In genomic region chr2:85326406-85326945, GRCh38 we compare ENCODE assay signal across 1 cellular context.
TF ChIP-seq lines count a peak whose summit lies in the region.

No MANE protein-coding gene starts in this region.

TF ChIP-seq in HepG2, 621 proteins besides CTCF, POLR2A, EP300 and RAD21 (continued from another document):
- peak; percentile 58; the same call in 1 of the 2 replicates for TF ChIP-seq ZNF142 (CRISPR knock-in tag; IDR thresholded peaks at IDR 0.05)
- peak; percentile 18; the same call in 1 of the 2 replicates for TF ChIP-seq FOXJ3 (CRISPR knock-in tag; IDR thresholded peaks at IDR 0.05; ENCODE audit: borderline replicate concordance)
- no peak for TF ChIP-seq ZNF274 (CRISPR knock-in tag; IDR thresholded peaks at IDR 0.05)
- TF ChIP-seq TAF1 (CRISPR knock-in tag; IDR thresholded peaks at IDR 0.05) = peak; percentile 68
- peak; percentile 66; the same call in 1 of the 2 replicates for TF ChIP-seq KMT2A (CRISPR knock-in tag; IDR thresholded peaks at IDR 0.05)
- TF ChIP-seq ZNF691 (CRISPR knock-in tag; IDR thresholded peaks at IDR 0.05; ENCODE audit: borderline replicate concordance, low read depth) = peak; percentile 62; the same call in 1 of the 2 replicates
- TF ChIP-seq ATF7-NPFF (CRISPR knock-in tag; IDR thresholded peaks at IDR 0.05; ENCODE audit: low read depth) = 0 out of 2 replicates have a peak, but pooled peaks have one; percentile 63
- peak; percentile 65; the same call in 1 of the 2 replicates for TF ChIP-seq DNMT3B (CRISPR knock-in tag; conservative IDR thresholded peaks at IDR 0.05)
- 0 out of 2 replicates have a peak, but pooled peaks have one; percentile 7 for TF ChIP-seq SNAPC4 (CRISPR knock-in tag; IDR thresholded peaks at IDR 0.05)
- TF ChIP-seq RBFOX2 (IDR thresholded peaks at IDR 0.05; ENCODE audit: low read depth, low read length) = peak; percentile 41; the same call in 1 of the 2 replicates
- peak; percentile 60; the same call in 1 of the 2 replicates for TF ChIP-seq SAP130 (CRISPR knock-in tag; IDR thresholded peaks at IDR 0.05; ENCODE audit: low read depth)
- TF ChIP-seq MYC (CRISPR knock-in tag; IDR thresholded peaks at IDR 0.05; ENCODE audit: borderline replicate concordance) = 0 out of 2 replicates have a peak, but pooled peaks have one; percentile 25
- 0 out of 2 replicates have a peak, but pooled peaks have one; percentile 23 for TF ChIP-seq MEIS2 (CRISPR knock-in tag; IDR thresholded peaks at IDR 0.05)
- TF ChIP-seq ZNF777 (CRISPR knock-in tag; IDR thresholded peaks at IDR 0.05) = 0 out of 2 replicates have a peak, but pooled peaks have one; percentile 50
- TF ChIP-seq HOXA3 (CRISPR knock-in tag; IDR thresholded peaks at IDR 0.05) = peak; percentile 46; the same call in 1 of the 2 replicates
- TF ChIP-seq ZNF30 (CRISPR knock-in tag; IDR thresholded peaks at IDR 0.05) = no peak
- TF ChIP-seq TBX2 (CRISPR knock-in tag; IDR thresholded peaks at IDR 0.05; ENCODE audit: borderline replicate concordance) = peak; percentile 20; the same call in 1 of the 2 replicates
- 0 out of 2 replicates have a peak, but pooled peaks have one; percentile 14 for TF ChIP-seq MLLT10 (CRISPR knock-in tag; IDR thresholded peaks at IDR 0.05)
- no peak for TF ChIP-seq ZNF644 (CRISPR knock-in tag; IDR thresholded peaks at IDR 0.05; ENCODE audit: low read depth)
- TF ChIP-seq ZNF589 (CRISPR knock-in tag; conservative IDR thresholded peaks at IDR 0.05) = no peak
- TF ChIP-seq ZNF574 (CRISPR knock-in tag; IDR thresholded peaks at IDR 0.05) = peak; percentile 12; the same call in 1 of the 2 replicates
- peak; percentile 23; the same call in 1 of the 2 replicates for TF ChIP-seq GATAD1 (CRISPR knock-in tag; IDR thresholded peaks at IDR 0.05)
- peak; percentile 43; the same call in 1 of the 2 replicates for TF ChIP-seq ZNF263 (CRISPR knock-in tag; IDR thresholded peaks at IDR 0.05)
- 0 out of 2 replicates have a peak, but pooled peaks have one; percentile 17 for TF ChIP-seq MAX (IDR thresholded peaks at IDR 0.05)
- TF ChIP-seq ZNF883 (CRISPR knock-in tag; IDR thresholded peaks at IDR 0.05; ENCODE audit: not compliant biosample characterization) = no peak
- TF ChIP-seq ETV5 (CRISPR knock-in tag; IDR thresholded peaks at IDR 0.05; ENCODE audit: borderline replicate concordance) = peak; percentile 55; the same call in 1 of the 2 replicates
- 0 out of 2 replicates have a peak, but pooled peaks have one; percentile 2 for TF ChIP-seq HNF4G (IDR thresholded peaks at IDR 0.05; ENCODE audit: borderline replicate concordance, low read depth, low read length)
- no peak for TF ChIP-seq HNF4G (CRISPR knock-in tag; IDR thresholded peaks at IDR 0.05; ENCODE audit: borderline replicate concordance, low read depth)
- no peak for TF ChIP-seq REXO4 (CRISPR knock-in tag; IDR thresholded peaks at IDR 0.05; ENCODE audit: borderline replicate concordance)
- TF ChIP-seq ZNF782 (CRISPR knock-in tag; IDR thresholded peaks at IDR 0.05; ENCODE audit: borderline replicate concordance) = peak; percentile 20; the same call in 1 of the 2 replicates
- TF ChIP-seq TGIF2 (CRISPR knock-in tag; IDR thresholded peaks at IDR 0.05) = peak; percentile 64; the same call in 1 of the 2 replicates
- TF ChIP-seq MED1 (CRISPR knock-in tag; IDR thresholded peaks at IDR 0.05) = peak; percentile 66
- peak; percentile 46; the same call in 1 of the 2 replicates for TF ChIP-seq ZC3H13 (CRISPR knock-in tag; IDR thresholded peaks at IDR 0.05)
- peak; percentile 33; the same call in 1 of the 2 replicates for TF ChIP-seq ZNF704 (CRISPR knock-in tag; IDR thresholded peaks at IDR 0.05; ENCODE audit: borderline replicate concordance)
- 0 out of 2 replicates have a peak, but pooled peaks have one; percentile 57 for TF ChIP-seq BRD4 (CRISPR knock-in tag; IDR thresholded peaks at IDR 0.05)
- TF ChIP-seq ZNF556 (CRISPR knock-in tag; IDR thresholded peaks at IDR 0.05; ENCODE audit: borderline replicate concordance) = 0 out of 2 replicates have a peak, but pooled peaks have one; percentile 45
- no peak for TF ChIP-seq NFYB (CRISPR knock-in tag; IDR thresholded peaks at IDR 0.05)
- TF ChIP-seq HDAC2 (CRISPR knock-in tag; IDR thresholded peaks at IDR 0.05) = 0 out of 2 replicates have a peak, but pooled peaks have one; percentile 27
- peak; percentile 55; the same call in 1 of the 2 replicates for TF ChIP-seq ZNF800 (CRISPR knock-in tag; IDR thresholded peaks at IDR 0.05)
- TF ChIP-seq SSRP1 (CRISPR knock-in tag; IDR thresholded peaks at IDR 0.05) = peak; percentile 84; the same call in 1 of the 2 replicates
- no peak for TF ChIP-seq DPF2 (CRISPR knock-in tag; IDR thresholded peaks at IDR 0.05; ENCODE audit: borderline replicate concordance, low read depth)
- TF ChIP-seq ZNF792 (CRISPR knock-in tag; IDR thresholded peaks at IDR 0.05) = 0 out of 2 replicates have a peak, but pooled peaks have one; percentile 33
- TF ChIP-seq MEF2D (CRISPR knock-in tag; IDR thresholded peaks at IDR 0.05) = peak; percentile 31; the same call in 1 of the 2 replicates
- TF ChIP-seq MIER3 (CRISPR knock-in tag; IDR thresholded peaks at IDR 0.05; ENCODE audit: borderline replicate concordance) = peak; percentile 53; the same call in 1 of the 2 replicates
- TF ChIP-seq GZF1 (CRISPR knock-in tag; IDR thresholded peaks at IDR 0.05) = 0 out of 2 replicates have a peak, but pooled peaks have one; percentile 52
